Comparison of ENCODE assay signal across 8 cellular contexts in the genomic region with DNA sequence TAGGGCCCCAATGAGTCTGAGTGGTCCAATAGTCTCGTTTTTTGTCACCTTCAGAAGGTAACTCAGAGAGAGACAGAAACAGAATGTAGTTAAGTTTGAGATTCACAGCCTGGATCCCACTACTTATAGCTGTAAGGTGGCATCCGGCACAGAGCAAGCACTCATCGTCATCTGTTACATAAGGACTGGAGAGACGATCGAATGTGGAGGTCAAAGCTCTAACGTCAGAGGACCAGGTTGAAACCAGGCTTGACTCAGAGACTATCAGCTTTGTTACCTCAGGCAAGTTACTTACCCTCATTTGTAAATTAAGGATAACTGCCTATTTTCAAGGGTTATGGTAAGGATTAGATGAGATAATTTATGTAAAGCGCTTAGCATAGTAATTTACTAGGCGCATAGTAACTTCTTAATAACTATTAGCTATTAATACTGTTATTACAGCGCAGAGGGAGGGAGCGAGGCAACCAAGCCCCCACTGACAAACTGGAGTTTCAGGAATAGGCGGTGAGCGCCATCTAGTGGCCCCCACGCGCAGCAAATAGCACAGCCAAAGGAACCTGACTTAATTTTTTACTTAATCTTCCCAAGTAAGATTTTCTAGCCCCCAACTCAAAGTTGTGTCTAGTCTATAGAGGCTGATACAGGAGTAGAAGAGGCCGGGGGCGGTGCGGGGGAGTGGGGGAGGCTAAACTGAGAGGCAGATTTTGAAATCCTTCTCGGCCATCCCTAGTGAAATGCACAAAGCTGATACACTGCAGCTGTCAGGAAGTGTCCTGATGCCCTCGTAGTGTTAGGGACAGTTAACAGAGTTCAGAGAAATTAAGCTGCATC. TPM values are rescaled to one million over a fixed set of nuclear protein-coding genes. Genes with fewer than 3 reads are reported as not detected.
DNase-seq lines count a peak whose midpoint lies in the region; ATAC-seq, FAIRE-seq and TF ChIP-seq lines count a peak whose summit lies in the region.

No MANE protein-coding gene starts in this region.

- H3K9ac ChIP-seq in parathyroid adenoma = no peak overlapping the region

- WGBS in A549 (ENCODE audit: missing lambda C conversion rate) = 6% methylated on average over 19 of the region's 19 CpGs

- H3K9me3 ChIP-seq in A549 = no peaks in the 10 kb centered on the region
- no peaks in the 10 kb centered on the region for H3K9me3 ChIP-seq in parathyroid adenoma (ENCODE audit: control insufficient read depth, low read length)

- no peak for TF ChIP-seq POLR2A in A549 (IDR thresholded peaks at IDR 0.05; ENCODE audit: low read length)

- no peak for FAIRE-seq in A549 (lab: Jason Lieb, UNC)

- TF ChIP-seq CTCF in A549 (IDR thresholded peaks at IDR 0.05) (peak; percentile 83), GM12872 (IDR thresholded peaks at IDR 0.05; ENCODE audit: insufficient read depth, low read depth, low read length) (peak; percentile 81), foreskin keratinocyte (conservative IDR thresholded peaks at IDR 0.05) (peak; percentile 87), parathyroid adenoma (IDR thresholded peaks at IDR 0.05) (peak; percentile 52)

- DNase-seq in A549 (ENCODE audit: low read depth in 1 of 2, low spot score in 1 of 2) = peak; percentile 25 to 40
- peak; percentile 68 for DNase-seq in NCI-H82 (lab: John Stamatoyannopoulos, UW)
- DNase-seq in activated T-cell treated with anti-CD3 and anti-CD28 coated beads for 48 hours (ENCODE audit: low read depth) = peak; percentile 24
- DNase-seq in foreskin keratinocyte = peak in 1 of 2 donors; percentile 7
- DNase-seq in HuH-7.5 (ENCODE audit: low spot score) = no peak

- H2AFZ ChIP-seq in parathyroid adenoma = no peak overlapping the region

- H3K27me3 ChIP-seq in foreskin keratinocyte (no peaks in the 10 kb centered on the region), parathyroid adenoma (ENCODE audit: control insufficient read depth, insufficient read depth, low read length) (no peaks in the 10 kb centered on the region)

- H3K4me3 ChIP-seq in A549 = no peak overlapping the region
- H3K4me3 ChIP-seq in parathyroid adenoma (ENCODE audit: low read depth, low read length) = no peak overlapping the region

- H3K4me2 ChIP-seq in A549 (peak overlapping the region; percentile 52; the same call in 2 of the 3 replicates), parathyroid adenoma (ENCODE audit: low read length) (no peak overlapping the region)

- POLR2A ChIA-PET in A549 (lab: Yijun Ruan, JAX) = no interaction called here

- H3K4me1 ChIP-seq in A549 (no peaks in the 10 kb centered on the region), foreskin keratinocyte (no peaks in the 10 kb centered on the region), parathyroid adenoma (no peaks in the 10 kb centered on the region)

- H3K36me3 ChIP-seq in parathyroid adenoma (ENCODE audit: control insufficient read depth, insufficient read depth, low read length) = no peaks in the 10 kb centered on the region

- ATAC-seq in A549 = peak; percentile 62 to 80; a peak in 4 of 6 replicates
- peak; percentile 80 for ATAC-seq in HG02870 (IDR thresholded peaks at IDR 0.05; ENCODE audit: unreplicated experiment)
- peak; percentile 66 for ATAC-seq in foreskin keratinocyte

- no peak overlapping the region for H3K27ac ChIP-seq in A549
- H3K27ac ChIP-seq in foreskin keratinocyte = no peak overlapping the region
- no peak overlapping the region for H3K27ac ChIP-seq in parathyroid adenoma

- no peaks in the 10 kb centered on the region for H3K79me2 ChIP-seq in parathyroid adenoma

- TF ChIP-seq RAD21 in A549 (conservative IDR thresholded peaks at IDR 0.05 in 1 of 2, IDR thresholded peaks at IDR 0.05 in 1 of 2) = peak; percentile 75 to 80

- CTCF ChIA-PET in A549 (lab: Yijun Ruan, JAX) = interaction anchor here (0.6 to 3.0 kb wide), 24 partner anchors 9 to 1822 kb away, joined by 3 to 26 read pairs (median 4); partner anchors contain the start of gene LRRC4C

- TF ChIP-seq EP300 in A549 (IDR thresholded peaks at IDR 0.05) = no peak

TF ChIP-seq in A549, 52 proteins besides CTCF, POLR2A, EP300 and RAD21:
- no peak for TF ChIP-seq SREBF2 (IDR thresholded peaks at IDR 0.05)
- TF ChIP-seq PHF8 (IDR thresholded peaks at IDR 0.05; ENCODE audit: borderline replicate concordance, low read depth) = no peak
- peak; percentile 59 for TF ChIP-seq SMC3 (IDR thresholded peaks at IDR 0.05)

RNA-seq across cellular contexts. Expression of gene API5, which starts 29.0 kb away (rescaled TPM):
- polyA plus RNA-seq in A549 (2011; rRNA removed) (89.8 and 127 TPM in 2 replicates), A549 (2017; fragmentation: RNase III; extraction: RNeasy Plus Mini Kit Qiagen cat#74134 plus additional on column Dnase treatment) (84.2 to 88.2 TPM (median 87.7 TPM) in 3 replicates), foreskin keratinocyte (39.6 and 48.7 TPM in 2 replicates)
- polyA plus RNA-seq in A549 (2012; cell fraction: cytosol; rRNA removed) = 57.4 and 80.7 TPM in 2 replicates
- polyA plus RNA-seq in A549 (2012; cell fraction: nucleus; rRNA removed) = 25.0 and 28.7 TPM in 2 replicates
- polyA minus RNA-seq in A549 (2011; rRNA and poly(A)+ RNA removed) = 37.4 and 39.9 TPM in 2 replicates
- total RNA-seq in foreskin keratinocyte = 113 and 122 TPM in 2 replicates
